In the genomic region with DNA sequence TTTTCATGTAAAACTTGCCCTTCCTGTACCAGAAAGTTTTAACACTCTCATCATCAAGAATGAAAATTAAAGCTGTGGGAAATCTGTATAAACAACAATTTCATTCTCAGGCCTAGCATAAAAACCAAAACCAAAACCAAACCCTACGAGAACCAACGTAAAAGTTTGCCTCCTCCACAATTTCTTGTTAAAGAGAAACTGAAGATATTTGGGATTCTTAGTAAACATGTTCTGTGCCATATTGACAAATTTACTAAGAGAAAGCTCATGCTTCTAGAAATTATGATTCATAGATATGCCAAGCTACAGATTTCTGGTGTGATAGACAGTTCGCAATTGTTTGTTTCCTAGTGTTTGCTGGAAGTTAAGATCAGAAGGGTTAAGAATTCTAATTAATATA, we compare ENCODE assay signal across 17 cellular contexts.
"Had no signal": no experiment of that assay in that cellular context is flagged by ENCODE, and none has a peak within 500 bp of the region (broad histone marks: within the 10 kb centered on the region; RNA-seq: fewer than 3 reads in every experiment).

No MANE protein-coding gene starts in this region.

- ATAC-seq: left lung; psoas muscle; right lobe of liver; stimulated activated naive CD8-positive, alpha-beta T cell treated with anti-CD3 and anti-CD28 coated beads, Interleukin-15, amount 100 ng/mL, for 72 hours; T-helper 17 cell; WTC11 had no signal

- H3K4me1 ChIP-seq: left lung, psoas muscle, right lobe of liver, upper lobe of left lung had no signal

- DNase-seq: activated CD4-positive, alpha-beta memory T cell treated with anti-CD3 and anti-CD28 coated beads, Interleukin-2, amount 10 ng/mL, durations not matched to agents 7 days and 5 days; activated CD4-positive, alpha-beta T cell treated with anti-CD3 and anti-CD28 coated beads for 4 hours; activated naive CD4-positive, alpha-beta T cell treated with anti-CD3 and anti-CD28 coated beads, Interleukin-2, amount 50 U/mL, for 16 hours; activated T-cell treated with anti-CD3 and anti-CD28 coated beads, Interleukin-2, amount 50 U/mL, for 24 hours; dorsolateral prefrontal cortex; endodermal cell; hippocampal formation; left lung; occipital lobe; psoas muscle; right lobe of liver; stimulated activated CD4-positive, alpha-beta T cell treated with anti-CD3 and anti-CD28 coated beads, Interleukin-1b, Interleukin-23, amount 100 ng/mL, for 48 hours; stimulated activated naive CD8-positive, alpha-beta T cell treated with anti-CD3 and anti-CD28 coated beads, Interleukin-15, amount 100 ng/mL, for 72 hours; T-helper 17 cell; upper lobe of left lung had no signal

- H3K36me3 ChIP-seq: left lung, right lobe of liver, upper lobe of left lung had no signal

- H3K9me3 ChIP-seq: psoas muscle, right lobe of liver, upper lobe of left lung had no signal

- H3K27me3 ChIP-seq: dorsolateral prefrontal cortex, left lung, right lobe of liver, upper lobe of left lung had no signal

- FAIRE-seq: keratinocyte had no signal

- H3K4me3 ChIP-seq: dorsolateral prefrontal cortex, left lung, psoas muscle, right lobe of liver, upper lobe of left lung had no signal

- H3K27ac ChIP-seq: dorsolateral prefrontal cortex, left lung, psoas muscle, right lobe of liver, upper lobe of left lung had no signal
